ENCODE assay signal across 8 cellular contexts in the genomic region with DNA sequence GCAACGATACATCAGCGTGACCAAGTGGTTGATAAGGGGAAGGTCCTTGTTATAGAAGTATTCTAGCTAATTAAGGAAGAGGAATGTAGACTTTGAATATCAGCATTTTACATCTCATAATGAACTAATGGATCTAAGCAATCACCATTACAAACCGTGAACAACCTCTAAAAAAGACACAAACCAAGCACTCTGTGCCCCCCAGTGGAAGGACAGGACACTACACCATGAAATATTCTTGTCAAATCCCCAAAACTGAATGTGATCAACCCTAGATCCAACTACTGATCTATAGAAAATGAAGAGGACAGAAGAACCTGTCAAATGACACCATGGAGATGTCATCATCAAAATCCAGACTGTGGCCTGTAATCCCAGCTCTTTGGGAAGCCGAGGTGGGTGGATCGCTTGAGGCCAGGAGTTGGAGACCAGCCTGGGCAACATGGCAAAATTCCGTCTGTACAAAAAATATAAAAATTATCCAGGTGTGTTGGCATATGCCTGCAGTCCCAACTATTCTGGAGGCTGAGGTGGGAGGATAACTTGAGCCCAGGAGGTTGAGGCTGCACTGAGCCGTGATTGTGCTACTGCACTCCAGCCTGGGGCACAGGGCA.
DNase-seq lines count a peak whose midpoint lies in the region; ATAC-seq lines count a peak whose summit lies in the region.

No MANE protein-coding gene starts in this region.

- H3K27me3 ChIP-seq in SJCRH30 = no peaks in the 10 kb centered on the region

- no peaks in the 10 kb centered on the region; the same call in 1 of the 2 replicates for H3K4me1 ChIP-seq in SJCRH30

- H3K4me3 ChIP-seq in SJCRH30 = no peak overlapping the region

- ATAC-seq in HG02678 (IDR thresholded peaks at IDR 0.05; ENCODE audit: unreplicated experiment) (peak; percentile 49), HG03432 (IDR thresholded peaks at IDR 0.05; ENCODE audit: unreplicated experiment) (no peak), GM21717 (IDR thresholded peaks at IDR 0.05; ENCODE audit: unreplicated experiment) (no peak)

- H3K27ac Mint-ChIP-seq in activated naive CD4-positive, alpha-beta T cell treated with anti-CD3 and anti-CD28 coated beads, Interleukin-2, amount 50 U/mL, for 24 hours = peak overlapping the region; percentile 11

- no peaks in the 10 kb centered on the region for H3K36me3 Mint-ChIP-seq in activated naive CD4-positive, alpha-beta T cell treated with anti-CD3 and anti-CD28 coated beads, Interleukin-2, amount 50 U/mL, for 24 hours

- H3K4me1 Mint-ChIP-seq in activated naive CD4-positive, alpha-beta T cell treated with anti-CD3 and anti-CD28 coated beads, Interleukin-2, amount 50 U/mL, for 24 hours = peaks cover 21% of the 10 kb centered on the region

- no peaks in the 10 kb centered on the region for H3K9me3 Mint-ChIP-seq in activated naive CD4-positive, alpha-beta T cell treated with anti-CD3 and anti-CD28 coated beads, Interleukin-2, amount 50 U/mL, for 24 hours

- DNase-seq in GDM1 (lab: John Stamatoyannopoulos, UW) (peak; percentile 25), SJCRH30 (peak; percentile 26 to 71), iris pigment epithelial cell (ENCODE audit: low read depth) (peak; percentile 56)
- peak; percentile 20 for DNase-seq in stimulated activated CD8-positive, alpha-beta memory T cell treated with anti-CD3 and anti-CD28 coated beads, Interleukin-12 subunit alpha, Interleukin-12 subunit beta, amount 100 ng/mL, for 4 hours (ENCODE audit: low read depth)

- no peak overlapping the region for H3K4me3 Mint-ChIP-seq in activated naive CD4-positive, alpha-beta T cell treated with anti-CD3 and anti-CD28 coated beads, Interleukin-2, amount 50 U/mL, for 24 hours

- H3K27ac ChIP-seq in SJCRH30 = no peak overlapping the region

- H3K27me3 Mint-ChIP-seq in activated naive CD4-positive, alpha-beta T cell treated with anti-CD3 and anti-CD28 coated beads, Interleukin-2, amount 50 U/mL, for 24 hours = no peaks in the 10 kb centered on the region

- H3K36me3 ChIP-seq in SJCRH30 = no peaks in the 10 kb centered on the region

- no peaks in the 10 kb centered on the region for H3K9me3 ChIP-seq in SJCRH30 (replicated peaks)
